1 cellular context compared by ENCODE assay signal in genomic region chr14:46433381-46433780, GRCh38.
TF ChIP-seq lines count a peak whose summit lies in the region.

No MANE protein-coding gene starts in this region.

TF ChIP-seq in GM23338, 12 proteins besides CTCF, POLR2A, EP300 and RAD21:
- TF ChIP-seq ZNF462 (CRISPR knock-in tag; IDR thresholded peaks at IDR 0.05) (no peak), JUNB (IDR thresholded peaks at IDR 0.05; ENCODE audit: unreplicated experiment) (no peak), CREB1 (CRISPR knock-in tag; IDR thresholded peaks at IDR 0.05; ENCODE audit: low read depth) (no peak)
TF ChIP-seq in GM23338: peak in this region for 0.
